ENCODE assay signal across 11 cellular contexts in genomic region chr10:74593470-74593869, GRCh38.
DNase-seq lines count a peak whose midpoint lies in the region; ATAC-seq, FAIRE-seq and TF ChIP-seq lines count a peak whose summit lies in the region.
"Had no signal": no experiment of that assay in that cellular context is flagged by ENCODE, and none has a peak within 500 bp of the region (broad histone marks: within the 10 kb centered on the region; RNA-seq: fewer than 3 reads in every experiment).

No MANE protein-coding gene starts in this region.

- H3K36me3 ChIP-seq in K562 (ENCODE audit: control insufficient read depth, insufficient read depth, low read length), result peaks cover 5% of the 10 kb centered on the region; the same call in 1 of the 3 replicates
- H3K36me3 ChIP-seq in naive thymus-derived CD4-positive, alpha-beta T cell (ENCODE audit: control insufficient read depth in 2 of 3, insufficient read depth in 3 of 3, low read length in 3 of 3), result no peaks in the 10 kb centered on the region

- intact Hi-C loops in K562 (cut with micrococcal nuclease), result no loop called here
- intact Hi-C loops in naive thymus-derived CD4-positive, alpha-beta T cell (cut with micrococcal nuclease), result no loop called here

- peaks cover 0 to 9% (median 3%) of the 10 kb centered on the region in 5 donors for H3K36me3 Mint-ChIP-seq in naive thymus-derived CD4-positive, alpha-beta T cell

- in situ Hi-C loops in K562 (cut with MboI), result no loop called here

- POLR2A ChIA-PET in AG04449 (lab: Yijun Ruan, JAX) (no interaction called here), K562 (lab: Yijun Ruan, JAX) (no interaction called here)
- POLR2A ChIA-PET in naive thymus-derived CD4-positive, alpha-beta T cell (lab: Charles Lee), result no interaction called here

- BruUV-seq in K562 (replicated peaks; lab: Mats Ljungman, UMichigan), result no TSS peak

- TF ChIP-seq CTCF in AG04449 (IDR thresholded peaks at IDR 0.05; ENCODE audit: insufficient read depth, low read length, missing control alignments) (no peak), K562 (IDR thresholded peaks at IDR 0.05 in 2 of 3, conservative IDR thresholded peaks at IDR 0.05 in 1 of 3; ENCODE audit: insufficient read depth in 2 of 3, low read depth in 1 of 3, low read length in 3 of 3) (no peak)

- peaks cover 0 to 2% (median 0%) of the 10 kb centered on the region in 11 donors for H3K9me3 Mint-ChIP-seq in naive thymus-derived CD4-positive, alpha-beta T cell
- H3K9me3 Mint-ChIP-seq: H9 had no signal

- H3K9me3 ChIP-seq in K562 (replicated peaks; ENCODE audit: control insufficient read depth, insufficient read depth, low read depth, low read length), result no peaks in the 10 kb centered on the region
- H3K9me3 ChIP-seq in naive thymus-derived CD4-positive, alpha-beta T cell (ENCODE audit: control insufficient read depth in 2 of 3, low read length in 3 of 3), result no peaks in the 10 kb centered on the region

- H3K9ac ChIP-seq in K562 (ENCODE audit: insufficient read depth in 1 of 2, low read depth in 2 of 2, low read length in 2 of 2), result no peak overlapping the region

- no peak overlapping the region for H3K4me3 Mint-ChIP-seq in naive thymus-derived CD4-positive, alpha-beta T cell
- H3K4me3 Mint-ChIP-seq: H9 had no signal

- no peak overlapping the region for H2AFZ ChIP-seq in K562 (ENCODE audit: low read depth, low read length)

- CTCF ChIA-PET in AG04449 (lab: Yijun Ruan, JAX) (no interaction called here), K562 (lab: Yijun Ruan, JAX; ENCODE audit: low intra/inter-chr PET ratio) (no interaction called here)
- CTCF ChIA-PET in naive thymus-derived CD4-positive, alpha-beta T cell (lab: Charles Lee), result no interaction called here

- no peaks in the 10 kb centered on the region for H3K27me3 Mint-ChIP-seq in naive thymus-derived CD4-positive, alpha-beta T cell

- H3K4me3 ChIP-seq in AG04449 (ENCODE audit: low read depth, low read length), result no peak overlapping the region
- H3K4me3 ChIP-seq in K562, result no peak overlapping the region
- H3K4me3 ChIP-seq in naive thymus-derived CD4-positive, alpha-beta T cell (ENCODE audit: low read length), result no peak overlapping the region
- H3K4me3 ChIP-seq: SK-N-MC had no signal

- H3K27ac Mint-ChIP-seq in naive thymus-derived CD4-positive, alpha-beta T cell, result peak overlapping the region in 4 of 9 donors; percentile 3 to 62 (median 18)
- H3K27ac Mint-ChIP-seq: H9 had no signal

- peaks cover 6 to 34% (median 31%) of the 10 kb centered on the region in 7 donors for H3K4me1 Mint-ChIP-seq in naive thymus-derived CD4-positive, alpha-beta T cell
- H3K4me1 Mint-ChIP-seq: H9 had no signal

- no peak overlapping the region for H3K27ac ChIP-seq in K562 (ENCODE audit: extremely low read depth, low read depth, low read length)
- no peak overlapping the region for H3K27ac ChIP-seq in naive thymus-derived CD4-positive, alpha-beta T cell (ENCODE audit: low read depth, low read length)
- H3K27ac ChIP-seq: SK-N-MC had no signal

- H3K4me1 ChIP-seq in K562 (replicated peaks in 1 of 2; ENCODE audit: control insufficient read depth in 2 of 2, insufficient read depth in 2 of 2, low read length in 2 of 2), result no peaks in the 10 kb centered on the region
- peaks cover 9 to 17% of the 10 kb centered on the region in 2 donors for H3K4me1 ChIP-seq in naive thymus-derived CD4-positive, alpha-beta T cell (ENCODE audit: control insufficient read depth in 2 of 2, insufficient read depth in 2 of 2, low read length in 2 of 2)

- no peak for TF ChIP-seq POLR2A in H54 (IDR thresholded peaks at IDR 0.05; ENCODE audit: low read depth, low read length)
- no peak for TF ChIP-seq POLR2A in K562 (conservative IDR thresholded peaks at IDR 0.05)

- ATAC-seq in K562 (no peak), HG03045 (IDR thresholded peaks at IDR 0.05; ENCODE audit: unreplicated experiment) (no peak)
- no peak for ATAC-seq in naive thymus-derived CD4-positive, alpha-beta T cell

- no peak overlapping the region for H3K4me2 ChIP-seq in K562 (ENCODE audit: insufficient read depth, low read length)

- no peaks in the 10 kb centered on the region for H3K9me1 ChIP-seq in K562 (ENCODE audit: control insufficient read depth, insufficient read depth, low read length)

- no peak for TF ChIP-seq RAD21 in K562 (CRISPR knock-in tag; conservative IDR thresholded peaks at IDR 0.05 in 1 of 2, IDR thresholded peaks at IDR 0.05 in 1 of 2)

- 73% methylated on average over 2 of the region's 2 CpGs for WGBS in K562 (ENCODE audit: insufficient coverage, low coverage, missing lambda C conversion rate)

- no peaks in the 10 kb centered on the region for H3K79me2 ChIP-seq in K562 (ENCODE audit: control insufficient read depth, insufficient read depth, low read length)

- H4K20me1 ChIP-seq in K562 (replicated peaks; ENCODE audit: control insufficient read depth, insufficient read depth, low read length), result no peaks in the 10 kb centered on the region

- DNase-seq in AG04449 (ENCODE audit: low read depth, low spot score) (peak; percentile 36), H54 (ENCODE audit: insufficient read length, low spot score) (no peak), K562 (ENCODE audit: extremely low read depth in 1 of 4, low spot score in 3 of 4) (no peak), kidney tubule cell (ENCODE audit: low spot score) (peak; percentile 21), CD1c-positive myeloid dendritic cell (ENCODE audit: extremely low spot score) (no peak), NCI-H1048 (lab: John Stamatoyannopoulos, UW) (no peak)
- DNase-seq in naive thymus-derived CD4-positive, alpha-beta T cell, result no peak
- DNase-seq: H9, NCI-H2081 had no signal

- FAIRE-seq in H54 (lab: Jason Lieb, UNC) (peak; percentile 67), K562 (lab: Jason Lieb, UNC) (no peak)

- no peak for TF ChIP-seq EP300 in K562 (IDR thresholded peaks at IDR 0.05; ENCODE audit: low read length)

- no peaks in the 10 kb centered on the region for H3K27me3 ChIP-seq in K562 (ENCODE audit: control insufficient read depth in 2 of 2, insufficient read depth in 2 of 2, low read length in 2 of 2)
- no peaks in the 10 kb centered on the region for H3K27me3 ChIP-seq in naive thymus-derived CD4-positive, alpha-beta T cell (ENCODE audit: control insufficient read depth in 2 of 2, insufficient read depth in 2 of 2, low read length in 2 of 2)

TF ChIP-seq in K562, 482 proteins besides CTCF, POLR2A, EP300 and RAD21:
- no peak for TF ChIP-seq CEBPG (CRISPR knock-in tag; IDR thresholded peaks at IDR 0.05)
- peak in 1 of 2 experiments; percentile 56; a peak in 2 of 4 replicates for TF ChIP-seq CEBPG (tag; conservative IDR thresholded peaks at IDR 0.05 in 1 of 2, IDR thresholded peaks at IDR 0.05 in 1 of 2)
- no peak for TF ChIP-seq MCM3 (IDR thresholded peaks at IDR 0.05)
- TF ChIP-seq ETS1 (conservative IDR thresholded peaks at IDR 0.05; ENCODE audit: control insufficient read depth, low read depth, low read length), result no peak
- no peak for TF ChIP-seq GABPB1 (CRISPR knock-in tag; IDR thresholded peaks at IDR 0.05)
- TF ChIP-seq HMBOX1 (IDR thresholded peaks at IDR 0.05), result peak; percentile 23; the same call in 1 of the 2 replicates
- TF ChIP-seq E4F1 (CRISPR knock-in tag; IDR thresholded peaks at IDR 0.05; ENCODE audit: borderline replicate concordance), result no peak
TF ChIP-seq in K562: peak in this region for 2.

Comparison
In these comparisons a context has a peak if more than half of its experiments do, and no peak if none do; other contexts are left out.
1. DNase-seq: peak in AG04449 (single experiment) and kidney tubule cell (single experiment); none in H54 (single experiment), K562 (0 of 4), naive thymus-derived CD4-positive, alpha-beta T cell (0 of 9), CD1c-positive myeloid dendritic cell (single experiment) and NCI-H1048 (single experiment).